8 cellular contexts compared by ENCODE assay signal in genomic region chr20:41136336-41136694, GRCh38. TPM values are rescaled to one million over a fixed set of nuclear protein-coding genes. Genes with fewer than 3 reads are reported as not detected.
DNase-seq lines count a peak whose midpoint lies in the region; ATAC-seq and TF ChIP-seq lines count a peak whose summit lies in the region.

No MANE protein-coding gene starts in this region.

- H3K27me3 ChIP-seq in HL-60 (ENCODE audit: insufficient read depth, poor library complexity, severe bottlenecking) = peaks cover 6% of the 10 kb centered on the region
- H3K27me3 ChIP-seq in mononuclear cell (ENCODE audit: insufficient read depth, low read length) = no peaks in the 10 kb centered on the region

- no peaks in the 10 kb centered on the region for H3K9me3 ChIP-seq in mononuclear cell (ENCODE audit: low read depth, low read length)

- peaks cover 55% of the 10 kb centered on the region for H3K4me1 Mint-ChIP-seq in brain

- TF ChIP-seq CTCF in AG04449 (IDR thresholded peaks at IDR 0.05; ENCODE audit: insufficient read depth, low read length, missing control alignments) = no peak
- no peak for TF ChIP-seq CTCF in HL-60 (IDR thresholded peaks at IDR 0.05; ENCODE audit: insufficient read depth, low read length)
- TF ChIP-seq CTCF in brain (conservative IDR thresholded peaks at IDR 0.05) = no peak

- H3K27ac ChIP-seq in HL-60 (replicated peaks) = no peak overlapping the region

- POLR2A ChIA-PET in AG04449 (lab: Yijun Ruan, JAX) = no interaction called here

- CTCF ChIA-PET in AG04449 (lab: Yijun Ruan, JAX) = interaction anchor here (0.6 to 2.7 kb wide), 8 partner anchors 15 to 318 kb away, joined by 3 to 18 read pairs (median 4); partner anchors contain the start of gene LPIN3

- peak overlapping the region; percentile 94 to 100 (median 97) for H3K27ac Mint-ChIP-seq in brain

- no peaks in the 10 kb centered on the region for H3K27me3 Mint-ChIP-seq in brain

- H3K4me3 ChIP-seq in AG04449 (ENCODE audit: low read depth, low read length) (peak overlapping the region; percentile 75), HL-60 (replicated peaks; ENCODE audit: insufficient read depth, low read length) (peak overlapping the region; percentile 93), mononuclear cell (ENCODE audit: low read length) (peak overlapping the region; percentile 76)

- no peaks in the 10 kb centered on the region for H3K9me3 Mint-ChIP-seq in brain

- peaks cover 5% of the 10 kb centered on the region for H3K36me3 Mint-ChIP-seq in brain

- H3K4me3 Mint-ChIP-seq in brain = peak overlapping the region; percentile 86 to 94 (median 90)

- H3K4me1 ChIP-seq in mononuclear cell (ENCODE audit: insufficient read depth, low read length) = peaks cover 34% of the 10 kb centered on the region

- DNase-seq in AG04449 (ENCODE audit: low read depth, low spot score) (no peak), HL-60 (ENCODE audit: low read depth in 1 of 2, low spot score in 1 of 2) (no peak), islet precursor cell (no peak)

- no peak for ATAC-seq in GM21528 (IDR thresholded peaks at IDR 0.05; ENCODE audit: low FRiP score, unreplicated experiment)
- ATAC-seq in GM21737 (IDR thresholded peaks at IDR 0.05; ENCODE audit: unreplicated experiment) = no peak
- ATAC-seq in GM19452 (IDR thresholded peaks at IDR 0.05; ENCODE audit: unreplicated experiment) = no peak

RNA-seq across cellular contexts. Expression of gene PLCG1, which starts 1.0 kb away (rescaled TPM):
- 75.9 TPM for polyA plus RNA-seq in brain (ENCODE audit: insufficient read depth, low read depth, low replicate concordance)
- total RNA-seq in mononuclear cell = 115 TPM
